Comparison of ENCODE assay signal across 25 cellular contexts in the genomic region with DNA sequence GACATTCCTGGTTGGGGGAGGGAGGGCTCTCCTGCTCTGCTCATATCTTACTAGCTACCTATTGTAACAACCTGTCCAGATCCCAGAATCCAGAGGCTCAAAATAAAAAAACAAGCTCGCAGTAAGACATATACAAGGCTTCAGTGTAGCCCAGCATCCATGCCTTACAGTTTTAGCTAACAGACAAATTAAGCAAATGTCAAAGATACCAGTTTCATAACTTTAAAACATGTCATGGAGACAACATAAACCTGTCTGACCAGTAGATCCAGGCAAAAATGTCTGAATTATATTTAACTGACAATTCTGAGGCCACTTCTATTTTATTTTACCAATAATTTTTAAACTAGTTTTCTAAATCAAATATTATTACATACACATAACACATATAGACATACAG.
"Had no signal": no experiment of that assay in that cellular context is flagged by ENCODE, and none has a peak within 500 bp of the region (broad histone marks: within the 10 kb centered on the region; RNA-seq: fewer than 3 reads in every experiment).

No MANE protein-coding gene starts in this region.

- H3K36me3 ChIP-seq: cardiac muscle cell had no signal

- ATAC-seq: activated CD8-positive, alpha-beta memory T cell treated with anti-CD3 and anti-CD28 coated beads, Interleukin-2, amount 10 ng/mL, durations not matched to agents 7 days and 5 days; activated naive CD4-positive, alpha-beta T cell treated with anti-CD3 and anti-CD28 coated beads, Interleukin-2, amount 50 U/mL, for 72 hours; activated naive CD8-positive, alpha-beta T cell treated with anti-CD3 and anti-CD28 coated beads, Interleukin-2, amount 50 U/mL, for 24 hours; PC-3 had no signal

- H3K27ac ChIP-seq: cardiac muscle cell, KMS-11 had no signal

- H3K9ac ChIP-seq: KMS-11 had no signal

- DNase-seq: activated B cell treated with CpG ODN at 0.5 μM for 24 hours; activated CD4-positive, alpha-beta T cell treated with anti-CD3 and anti-CD28 coated beads for 1 hour; activated CD4-positive, alpha-beta T cell treated with anti-CD3 and anti-CD28 coated beads, Interleukin-2, amount 10 ng/mL, durations not matched to agents 24 days and 14 days; activated CD4-positive, alpha-beta T cell treated with anti-CD3 and anti-CD28 coated beads, Interleukin-2, amount 50 U/mL, for 48 hours; activated CD8-positive, alpha-beta memory T cell treated with anti-CD3 and anti-CD28 coated beads, Interleukin-2, amount 10 ng/mL, durations not matched to agents 7 days and 5 days; activated effector memory CD4-positive, alpha-beta T cell treated with Interleukin-2 at 50 U/mL for 16 hours; activated naive CD4-positive, alpha-beta T cell; activated naive CD8-positive, alpha-beta T cell treated with anti-CD3 and anti-CD28 coated beads, Interleukin-2, amount 50 U/mL, for 24 hours; activated T-cell treated with anti-CD3 and anti-CD28 coated beads, Interleukin-2, amount 50 U/mL, for 24 hours; amygdala; NCI-H1092; NCI-H1417; NCI-H1694; NCI-H2029; NCI-H2107; NCI-H2171 treated with DMSO at 0.1 percent for 48 hours; NCI-H226; NCI-H526 treated with DMSO at 0.1 percent for 48 hours; NK-92 treated with Interleukin-12 subunit alpha and Interleukin-12 subunit beta, amount 100 ng/mL, for 24 hours; PC-3; SHP77 treated with DMSO at 0.1 percent for 48 hours had no signal

- H3K4me3 ChIP-seq: cardiac muscle cell had no signal

- FAIRE-seq: astrocyte had no signal

- H3K4me2 ChIP-seq: KMS-11 had no signal

- H3K27me3 ChIP-seq: cardiac muscle cell had no signal
